Comparison of ENCODE assay signal across 3 cellular contexts in genomic region chr20:58772786-58773185, GRCh38.
"Had no signal": no experiment of that assay in that cellular context is flagged by ENCODE, and none has a peak within 500 bp of the region (broad histone marks: within the 10 kb centered on the region; RNA-seq: fewer than 3 reads in every experiment).

No MANE protein-coding gene starts in this region.

- DNase-seq: GDM1, GF-D8 had no signal

- ATAC-seq: GM12878 had no signal

- H3K4me3 ChIP-seq: GM12878 had no signal
